ENCODE assay signal across 24 cellular contexts in the genomic region with DNA sequence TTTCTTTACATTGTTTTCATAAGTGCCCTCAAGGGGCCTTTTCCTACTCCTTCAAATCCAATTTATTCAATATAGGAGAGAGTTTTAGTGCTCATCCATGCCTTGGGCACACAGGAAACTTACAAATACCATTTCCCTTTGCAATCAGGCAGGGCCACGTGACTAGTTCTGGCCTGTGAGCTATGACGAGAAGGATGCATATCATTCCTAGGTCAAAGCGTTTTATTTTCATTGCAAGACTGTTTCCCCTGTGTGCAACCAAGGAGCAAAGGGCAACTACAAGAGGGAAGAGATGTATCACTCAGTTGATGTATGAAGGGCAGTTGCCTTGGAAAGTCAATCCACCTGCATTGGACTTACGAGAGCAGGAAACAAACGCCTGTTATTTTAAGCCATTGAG. TPM values are rescaled to one million over a fixed set of nuclear protein-coding genes. Genes with fewer than 3 reads are reported as not detected.
A peak's percentile ranks its signal among the peaks of the same experiment; 100 is the strongest.
DNase-seq lines count a peak whose midpoint lies in the region; ATAC-seq and TF ChIP-seq lines count a peak whose summit lies in the region.
"Had no signal": no experiment of that assay in that cellular context is flagged by ENCODE, and none has a peak within 500 bp of the region (broad histone marks: within the 10 kb centered on the region; RNA-seq: fewer than 3 reads in every experiment).

No MANE protein-coding gene starts in this region.

- peak; percentile 45 for DNase-seq in HCEC 1CT
- DNase-seq in colonic mucosa, result peak; percentile 26
- DNase-seq in aorta, result no peak
- DNase-seq in lower lobe of right lung, result no peak
- DNase-seq in activated T-cell treated with anti-CD3 and anti-CD28 coated beads, Interleukin-2, amount 50 U/mL, for 4 hours, result no peak
- DNase-seq: activated CD4-positive, alpha-beta T cell treated with anti-CD3 and anti-CD28 coated beads for 36 hours; activated T-cell treated with anti-CD3 and anti-CD28 coated beads, Interleukin-2, amount 50 U/mL, for 24 hours; CD4-positive, CD25-positive, alpha-beta regulatory T cell; islet precursor cell; KBM-7; mammary epithelial cell; NCI-H1417 treated with DMSO at 0.1 percent for 48 hours; NCI-H2081 treated with DMSO at 0.1 percent for 48 hours; NCI-H524; stimulated activated CD4-positive, alpha-beta T cell treated with anti-CD3 and anti-CD28 coated beads, Interleukin-1b, Interleukin-23, amount 100 ng/mL, for 48 hours; substantia nigra; T-helper 17 cell had no signal

- H3K27me3 ChIP-seq in BLaER1 (no peaks in the 10 kb centered on the region), colonic mucosa (no peaks in the 10 kb centered on the region), aorta (ENCODE audit: control insufficient read depth in 1 of 2, insufficient read depth in 2 of 2, low read length in 1 of 2) (no peaks in the 10 kb centered on the region), lower lobe of right lung (ENCODE audit: low read depth) (no peaks in the 10 kb centered on the region)
- H3K27me3 ChIP-seq: breast epithelium had no signal

- H3K27ac ChIP-seq in BLaER1, result no peak overlapping the region
- no peak overlapping the region for H3K27ac ChIP-seq in colonic mucosa
- H3K27ac ChIP-seq in aorta (ENCODE audit: low read depth in 1 of 2, low read length in 2 of 2), result no peak overlapping the region
- H3K27ac ChIP-seq in lower lobe of right lung, result no peak overlapping the region
- H3K27ac ChIP-seq: breast epithelium, coronary artery, skin epidermis had no signal

- peaks cover 4% of the 10 kb centered on the region for H3K9me3 Mint-ChIP-seq in nephron
- H3K9me3 Mint-ChIP-seq in activated T-cell treated with anti-CD3 and anti-CD28 coated beads, Interleukin-2, amount 50 U/mL, for 4 hours, result peaks cover 4% of the 10 kb centered on the region
- H3K9me3 Mint-ChIP-seq: activated T-cell treated with anti-CD3 and anti-CD28 coated beads, Interleukin-2, amount 50 U/mL, for 24 hours had no signal

- TF ChIP-seq CTCF in colonic mucosa (IDR thresholded peaks at IDR 0.05), result no peak
- TF ChIP-seq CTCF in nephron (IDR thresholded peaks at IDR 0.05; ENCODE audit: unreplicated experiment in 3 of 3), result no peak
- no peak for TF ChIP-seq CTCF in lower lobe of right lung (IDR thresholded peaks at IDR 0.05)

- H3K4me3 Mint-ChIP-seq in nephron, result peak overlapping the region; percentile 23 to 97 (median 46)
- H3K4me3 Mint-ChIP-seq in activated T-cell treated with anti-CD3 and anti-CD28 coated beads, Interleukin-2, amount 50 U/mL, for 4 hours, result no peak overlapping the region
- H3K4me3 Mint-ChIP-seq: activated CD4-positive, alpha-beta T cell treated with anti-CD3 and anti-CD28 coated beads for 36 hours; activated T-cell treated with anti-CD3 and anti-CD28 coated beads, Interleukin-2, amount 50 U/mL, for 24 hours; T-helper 17 cell had no signal

- peak overlapping the region; percentile 4; the same call in 1 of the 2 replicates for H3K4me2 ChIP-seq in BLaER1

- peaks cover 4% of the 10 kb centered on the region for H3K27me3 Mint-ChIP-seq in nephron (ENCODE audit: low read depth)
- H3K27me3 Mint-ChIP-seq in activated T-cell treated with anti-CD3 and anti-CD28 coated beads, Interleukin-2, amount 50 U/mL, for 4 hours (ENCODE audit: low read depth), result peaks cover 21% of the 10 kb centered on the region

- peak overlapping the region in 1 of 3 experiments; percentile 20 for H3K27ac Mint-ChIP-seq in nephron
- H3K27ac Mint-ChIP-seq: activated CD4-positive, alpha-beta T cell treated with anti-CD3 and anti-CD28 coated beads for 36 hours; activated T-cell treated with anti-CD3 and anti-CD28 coated beads, Interleukin-2, amount 50 U/mL, for 24 hours; CD4-positive, CD25-positive, alpha-beta regulatory T cell had no signal

- H3K36me3 ChIP-seq in BLaER1 (no peaks in the 10 kb centered on the region), colonic mucosa (no peaks in the 10 kb centered on the region), aorta (ENCODE audit: control insufficient read depth in 1 of 2, insufficient read depth in 2 of 2, low read length in 1 of 2) (no peaks in the 10 kb centered on the region), lower lobe of right lung (no peaks in the 10 kb centered on the region)
- H3K36me3 ChIP-seq: breast epithelium had no signal

- peaks cover 33% of the 10 kb centered on the region for H3K4me1 ChIP-seq in BLaER1
- no peaks in the 10 kb centered on the region for H3K4me1 ChIP-seq in colonic mucosa
- H3K4me1 ChIP-seq in aorta (ENCODE audit: control insufficient read depth in 1 of 2, insufficient read depth in 2 of 2, low read length in 2 of 2), result no peaks in the 10 kb centered on the region
- peaks cover 22% of the 10 kb centered on the region for H3K4me1 ChIP-seq in lower lobe of right lung

- H3K4me1 Mint-ChIP-seq in nephron, result peaks cover 17% of the 10 kb centered on the region
- H3K4me1 Mint-ChIP-seq in activated T-cell treated with anti-CD3 and anti-CD28 coated beads, Interleukin-2, amount 50 U/mL, for 4 hours (ENCODE audit: low read depth), result peaks cover 19% of the 10 kb centered on the region

- intact Hi-C loops in colonic mucosa (cut with DNase I), result no loop called here
- intact Hi-C loops in aorta (cut with DNase I), result no loop called here
- intact Hi-C loops in lower lobe of right lung (cut with DNase I), result no loop called here

- H3K9ac ChIP-seq in BLaER1 (no peak overlapping the region), colonic mucosa (ENCODE audit: low read depth in 2 of 2, low read length in 2 of 2) (no peak overlapping the region)

- 56 to 63% methylated on average over 5 of the region's 5 CpGs for WGBS in aorta, 2 donors

- ATAC-seq in aorta (ENCODE audit: low FRiP score) (no peak), lower lobe of right lung (no peak)
- ATAC-seq in activated T-cell treated with anti-CD3 and anti-CD28 coated beads, Interleukin-2, amount 50 U/mL, for 4 hours, result no peak
- ATAC-seq: activated CD4-positive, alpha-beta T cell treated with anti-CD3 and anti-CD28 coated beads for 36 hours; Panc1; T-helper 17 cell had no signal

- H3K4me3 ChIP-seq in BLaER1 (no peak overlapping the region), colonic mucosa (no peak overlapping the region), aorta (ENCODE audit: low read length in 2 of 2) (no peak overlapping the region), lower lobe of right lung (no peak overlapping the region)
- H3K4me3 ChIP-seq: breast epithelium, coronary artery, skin epidermis had no signal

- peaks cover 4% of the 10 kb centered on the region for H3K36me3 Mint-ChIP-seq in nephron (ENCODE audit: low read depth)
- H3K36me3 Mint-ChIP-seq in activated T-cell treated with anti-CD3 and anti-CD28 coated beads, Interleukin-2, amount 50 U/mL, for 4 hours (ENCODE audit: insufficient read depth), result no peaks in the 10 kb centered on the region
- H3K36me3 Mint-ChIP-seq: CD4-positive, CD25-positive, alpha-beta regulatory T cell had no signal

- peaks cover 22% of the 10 kb centered on the region for H4K20me1 ChIP-seq in BLaER1

- H3K9me3 ChIP-seq in BLaER1, result peaks cover 15% of the 10 kb centered on the region
- no peaks in the 10 kb centered on the region for H3K9me3 ChIP-seq in colonic mucosa
- H3K9me3 ChIP-seq in aorta (ENCODE audit: control insufficient read depth, low read length), result peaks cover 3% of the 10 kb centered on the region
- peaks cover 5% of the 10 kb centered on the region for H3K9me3 ChIP-seq in lower lobe of right lung

RNA-seq across cellular contexts. Expression of a gene that starts 1.9 kb away (rescaled TPM):
- 10 to 100 TPM in 1 of 2 donors, 1 to 10 TPM in 1; 9.5 to 18.3 TPM for total RNA-seq in colonic mucosa
- 10 to 100 TPM; 18.7 to 22.5 TPM for total RNA-seq in aorta
- 1 to 10 TPM; 4.4 to 5.7 TPM for polyA plus RNA-seq in aorta
- total RNA-seq in lower lobe of right lung, result 13.7 TPM
- total RNA-seq in activated T-cell treated with anti-CD3 and anti-CD28 coated beads, Interleukin-2, amount 50 U/mL, for 4 hours, result 10 to 100 TPM in 2 of 3 donors, 1 to 10 TPM in 1; 8.3 to 12.1 (median 10.5) TPM

RNA-seq across cellular contexts. Expression of a gene that starts 55.8 kb away (rescaled TPM):
- total RNA-seq in colonic mucosa (1 to 10 TPM in 1 of 2 donors, under 1 TPM in 1; 0.47 to 1.5 TPM), aorta (under 1 TPM; 0.65 to 0.96 TPM), lower lobe of right lung (1.3 TPM)
- under 1 TPM; 0.05 to 0.38 TPM for polyA plus RNA-seq in aorta
- total RNA-seq in activated T-cell treated with anti-CD3 and anti-CD28 coated beads, Interleukin-2, amount 50 U/mL, for 4 hours, result under 1 TPM; 0.08 to 0.38 (median 0.13) TPM
- total RNA-seq: G401 had no signal

Comparison
In these comparisons a context has a peak if more than half of its experiments do, and no peak if none do; other contexts are left out.
1. DNase-seq: peak in HCEC 1CT (single experiment) and colonic mucosa (single experiment); none in aorta (0 of 2), lower lobe of right lung (single experiment) and activated T-cell treated with anti-CD3 and anti-CD28 coated beads, Interleukin-2, amount 50 U/mL, for 4 hours (single experiment).